In genomic region chr12:114391088-114391487, GRCh38 we compare ENCODE assay signal across 26 cellular contexts. TPM values are rescaled to one million over a fixed set of nuclear protein-coding genes. Genes with fewer than 3 reads are reported as not detected.
"Had no signal": no experiment of that assay in that cellular context is flagged by ENCODE, and none has a peak within 500 bp of the region (broad histone marks: within the 10 kb centered on the region; RNA-seq: fewer than 3 reads in every experiment).

No MANE protein-coding gene starts in this region.

- H3K36me3 ChIP-seq: ascending aorta, SJSA1 had no signal

- H3K27ac Mint-ChIP-seq: activated B cell treated with CpG ODN at 0.5 μM for 24 hours; activated CD4-positive, alpha-beta T cell treated with anti-CD3 and anti-CD28 coated beads, Interleukin-2, amount 10 ng/mL, durations not matched to agents 24 days and 14 days; activated CD8-positive, alpha-beta memory T cell treated with anti-CD3 and anti-CD28 coated beads, Interleukin-2, amount 10 ng/mL, durations not matched to agents 7 days and 5 days; activated naive CD4-positive, alpha-beta T cell treated with anti-CD3 and anti-CD28 coated beads, Interleukin-2, amount 50 U/mL, for 72 hours; activated naive CD8-positive, alpha-beta T cell treated with anti-CD3 and anti-CD28 coated beads, Interleukin-2, amount 50 U/mL, for 24 hours; activated T-cell treated with anti-CD3 and anti-CD28 coated beads, Interleukin-2, amount 50 U/mL, for 24 hours; brain; T-helper 17 cell had no signal

- H3K4me3 ChIP-seq: ascending aorta, SJSA1 had no signal

- H3K9me3 ChIP-seq: ascending aorta, SJSA1 had no signal

- H3K4me1 ChIP-seq: ascending aorta, SJSA1 had no signal

- H3K27ac ChIP-seq: ascending aorta, SJSA1 had no signal

- H3K9me3 Mint-ChIP-seq: activated B cell treated with CpG ODN at 0.5 μM for 24 hours; activated CD4-positive, alpha-beta T cell treated with anti-CD3 and anti-CD28 coated beads, Interleukin-2, amount 10 ng/mL, durations not matched to agents 24 days and 14 days; activated naive CD4-positive, alpha-beta T cell treated with anti-CD3 and anti-CD28 coated beads, Interleukin-2, amount 50 U/mL, for 72 hours; activated T-cell treated with anti-CD3 and anti-CD28 coated beads, Interleukin-2, amount 50 U/mL, for 24 hours had no signal

- ATAC-seq: activated CD8-positive, alpha-beta memory T cell treated with anti-CD3 and anti-CD28 coated beads, Interleukin-2, amount 10 ng/mL, durations not matched to agents 7 days and 5 days; activated naive CD4-positive, alpha-beta T cell treated with anti-CD3 and anti-CD28 coated beads, Interleukin-2, amount 50 U/mL, for 72 hours; activated naive CD8-positive, alpha-beta T cell treated with anti-CD3 and anti-CD28 coated beads, Interleukin-2, amount 50 U/mL, for 24 hours; T-helper 17 cell had no signal

- H3K27me3 ChIP-seq: ascending aorta had no signal

- H3K4me1 Mint-ChIP-seq: activated B cell treated with CpG ODN at 0.5 μM for 24 hours; activated CD4-positive, alpha-beta T cell treated with anti-CD3 and anti-CD28 coated beads, Interleukin-2, amount 10 ng/mL, durations not matched to agents 24 days and 14 days; activated CD8-positive, alpha-beta memory T cell treated with anti-CD3 and anti-CD28 coated beads, Interleukin-2, amount 10 ng/mL, durations not matched to agents 7 days and 5 days; activated naive CD8-positive, alpha-beta T cell treated with anti-CD3 and anti-CD28 coated beads, Interleukin-2, amount 50 U/mL, for 24 hours; T-helper 17 cell had no signal

- H3K4me3 Mint-ChIP-seq: activated B cell treated with CpG ODN at 0.5 μM for 24 hours; activated CD4-positive, alpha-beta T cell treated with anti-CD3 and anti-CD28 coated beads, Interleukin-2, amount 10 ng/mL, durations not matched to agents 24 days and 14 days; activated CD8-positive, alpha-beta memory T cell treated with anti-CD3 and anti-CD28 coated beads, Interleukin-2, amount 10 ng/mL, durations not matched to agents 7 days and 5 days; activated naive CD8-positive, alpha-beta T cell treated with anti-CD3 and anti-CD28 coated beads, Interleukin-2, amount 50 U/mL, for 24 hours; activated T-cell treated with anti-CD3 and anti-CD28 coated beads, Interleukin-2, amount 50 U/mL, for 24 hours; brain; T-helper 17 cell had no signal

- DNase-seq: activated B cell treated with CpG ODN at 0.5 μM for 24 hours; activated CD4-positive, alpha-beta T cell treated with anti-CD3 and anti-CD28 coated beads for 1 hour; activated CD4-positive, alpha-beta T cell treated with anti-CD3 and anti-CD28 coated beads, Interleukin-2, amount 10 ng/mL, durations not matched to agents 24 days and 14 days; activated CD4-positive, alpha-beta T cell treated with anti-CD3 and anti-CD28 coated beads, Interleukin-2, amount 50 U/mL, for 48 hours; activated CD8-positive, alpha-beta memory T cell treated with anti-CD3 and anti-CD28 coated beads, Interleukin-2, amount 10 ng/mL, durations not matched to agents 7 days and 5 days; activated effector memory CD4-positive, alpha-beta T cell treated with anti-CD3 and anti-CD28 coated beads, Interleukin-2, amount 50 U/mL, for 16 hours; activated naive CD4-positive, alpha-beta T cell treated with Interleukin-2 at 50 U/mL for 16 hours; activated naive CD8-positive, alpha-beta T cell treated with anti-CD3 and anti-CD28 coated beads, Interleukin-2, amount 50 U/mL, for 24 hours; activated T-cell treated with anti-CD3 and anti-CD28 coated beads, Interleukin-2, amount 50 U/mL, for 24 hours; amniotic stem cell; cerebellar nuclear complex; Karpas-422; NCI-H1105 treated with DMSO at 0.1 percent for 48 hours; NCI-H1436 treated with DMSO at 0.1 percent for 48 hours; NCI-H187; NCI-H2081; NCI-H510A treated with DMSO at 0.1 percent for 48 hours; NCI-H69; NK-92 treated with Interleukin-12 subunit alpha and Interleukin-12 subunit beta, amount 100 ng/mL, for 24 hours; SHP77; T-helper 17 cell; T-helper 9 cell had no signal

- H3K36me3 Mint-ChIP-seq: activated CD8-positive, alpha-beta memory T cell treated with anti-CD3 and anti-CD28 coated beads, Interleukin-2, amount 10 ng/mL, durations not matched to agents 7 days and 5 days; brain had no signal

RNA-seq across cellular contexts. Expression of gene TBX5, which starts 14.9 kb away (rescaled TPM):
- total RNA-seq: activated B cell treated with CpG ODN at 0.5 μM for 24 hours; activated CD4-positive, alpha-beta T cell treated with anti-CD3 and anti-CD28 coated beads, Interleukin-2, amount 10 ng/mL, durations not matched to agents 24 days and 14 days; activated CD8-positive, alpha-beta memory T cell treated with anti-CD3 and anti-CD28 coated beads, Interleukin-2, amount 10 ng/mL, durations not matched to agents 7 days and 5 days; activated naive CD4-positive, alpha-beta T cell treated with anti-CD3 and anti-CD28 coated beads, Interleukin-2, amount 50 U/mL, for 72 hours; ascending aorta; SJSA1; T-helper 17 cell had no signal
